ENCODE assay signal across 13 cellular contexts in the genomic region with DNA sequence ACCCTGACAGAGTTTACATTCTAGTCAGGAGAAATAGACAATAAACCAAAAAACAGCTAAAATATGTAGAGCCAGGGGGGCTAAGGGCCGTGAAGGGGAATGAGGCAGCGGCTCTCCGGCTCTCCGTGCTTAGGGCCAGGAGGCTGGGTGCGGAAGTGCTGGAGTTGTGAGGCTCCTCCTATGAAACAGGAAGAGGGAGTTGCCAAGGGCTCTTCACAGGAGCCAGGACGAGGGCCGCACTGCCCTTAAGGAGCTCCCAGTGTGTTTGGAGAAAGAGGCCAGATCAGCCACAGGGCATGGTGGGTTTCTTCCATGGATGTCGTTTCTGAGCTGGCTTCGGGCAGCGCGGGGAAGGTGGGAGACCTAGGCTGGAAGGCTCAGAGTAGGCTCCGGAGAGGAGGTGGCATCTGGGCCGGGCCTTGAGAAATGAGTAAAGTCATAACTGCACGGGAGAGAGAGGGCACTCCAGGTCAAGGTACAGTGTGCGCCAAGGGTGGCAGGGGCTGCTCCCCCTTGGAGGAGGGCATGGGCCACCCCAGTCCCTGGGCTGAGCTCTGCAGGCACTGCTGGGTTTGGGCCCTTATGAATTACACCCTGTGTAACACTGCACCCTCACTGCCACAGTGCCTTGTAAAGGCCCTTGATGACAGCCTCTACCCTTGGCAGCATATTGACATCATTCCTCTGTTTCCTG. TPM values are rescaled to one million over a fixed set of nuclear protein-coding genes. Genes with fewer than 3 reads are reported as not detected.
DNase-seq lines count a peak whose midpoint lies in the region; ATAC-seq, FAIRE-seq and TF ChIP-seq lines count a peak whose summit lies in the region.
"Had no signal": no experiment of that assay in that cellular context is flagged by ENCODE, and none has a peak within 500 bp of the region (broad histone marks: within the 10 kb centered on the region; RNA-seq: fewer than 3 reads in every experiment).

No MANE protein-coding gene starts in this region.

- H2AFZ ChIP-seq in K562 (ENCODE audit: low read depth, low read length): peak overlapping the region; percentile 46; the same call in 1 of the 2 replicates

- H3K4me3 ChIP-seq in K562: no peak overlapping the region
- peak overlapping the region in 1 of 2 donors; percentile 9 for H3K4me3 ChIP-seq in kidney (ENCODE audit: low read length in 2 of 2)
- H3K4me3 ChIP-seq in stomach: no peak overlapping the region
- H3K4me3 ChIP-seq: SJCRH30 had no signal

- peaks cover 23 to 74% of the 10 kb centered on the region in 2 experiments for H3K27me3 ChIP-seq in K562 (ENCODE audit: control insufficient read depth in 2 of 2, insufficient read depth in 2 of 2, low read length in 2 of 2)
- H3K27me3 ChIP-seq in stomach: peaks cover 0 to 4% (median 0%) of the 10 kb centered on the region in 3 donors

- intact Hi-C loops in K562 (cut with micrococcal nuclease): no loop called here
- intact Hi-C loops in kidney (cut with DNase I): no loop called here
- intact Hi-C loops in stomach (cut with DNase I; ENCODE audit: low total_unique reads): no loop called here
- intact Hi-C loops in activated naive CD4-positive, alpha-beta T cell treated with anti-CD3 and anti-CD28 coated beads for 36 hours (cut with micrococcal nuclease): no loop called here

- peak; percentile 49 for DNase-seq in KBM-7
- peak in 3 of 4 experiments; percentile 21 to 35 (median 34) for DNase-seq in K562 (ENCODE audit: extremely low read depth in 1 of 4, low spot score in 3 of 4)
- peak; percentile 79 for DNase-seq in kidney
- peak; percentile 32 for DNase-seq in stomach
- no peak for DNase-seq in activated naive CD4-positive, alpha-beta T cell treated with anti-CD3 and anti-CD28 coated beads for 36 hours
- no peak for DNase-seq in activated T-cell treated with anti-CD3 and anti-CD28 coated beads, Interleukin-2, amount 50 U/mL, for 72 hours
- DNase-seq in erythroblast (lab: John Stamatoyannopoulos, UW): no peak
- DNase-seq: activated CD4-positive, alpha-beta T cell treated with anti-CD3 and anti-CD28 coated beads for 1 hour; activated effector memory CD4-positive, alpha-beta T cell treated with Interleukin-2 at 50 U/mL for 16 hours; DMS153; Kasumi-1; NCI-H446 treated with DMSO at 0.1 percent for 48 hours; SJCRH30 had no signal

- CTCF ChIA-PET in K562 (lab: Yijun Ruan, JAX; ENCODE audit: low intra/inter-chr PET ratio): no interaction called here
- CTCF ChIA-PET in activated naive CD4-positive, alpha-beta T cell treated with anti-CD3 and anti-CD28 coated beads for 36 hours (lab: Charles Lee): no interaction called here

- TF ChIP-seq POLR2A in K562 (conservative IDR thresholded peaks at IDR 0.05) (no peak), stomach (IDR thresholded peaks at IDR 0.05) (no peak), erythroblast (IDR thresholded peaks at IDR 0.05; ENCODE audit: low read length) (no peak)

- H4K20me1 ChIP-seq in K562 (replicated peaks; ENCODE audit: control insufficient read depth, insufficient read depth, low read length): peaks cover 7% of the 10 kb centered on the region; the same call in 1 of the 2 replicates

- TF ChIP-seq EP300 in K562 (IDR thresholded peaks at IDR 0.05; ENCODE audit: low read length) (no peak), stomach (IDR thresholded peaks at IDR 0.05) (no peak)

- H3K9me3 ChIP-seq in K562 (replicated peaks; ENCODE audit: control insufficient read depth, insufficient read depth, low read depth, low read length): no peaks in the 10 kb centered on the region
- no peaks in the 10 kb centered on the region for H3K9me3 ChIP-seq in kidney (ENCODE audit: control insufficient read depth in 1 of 2, low read length in 2 of 2)
- no peaks in the 10 kb centered on the region for H3K9me3 ChIP-seq in stomach
- H3K9me3 ChIP-seq: SJCRH30 had no signal

- BruUV-seq in K562 (replicated peaks; lab: Mats Ljungman, UMichigan): no TSS peak

- H3K27me3 Mint-ChIP-seq in activated naive CD4-positive, alpha-beta T cell treated with anti-CD3 and anti-CD28 coated beads for 36 hours (ENCODE audit: low read depth): no peaks in the 10 kb centered on the region
- H3K27me3 Mint-ChIP-seq in activated T-cell treated with anti-CD3 and anti-CD28 coated beads, Interleukin-2, amount 50 U/mL, for 72 hours (ENCODE audit: low read depth): no peaks in the 10 kb centered on the region

- H3K79me2 ChIP-seq in K562 (ENCODE audit: control insufficient read depth, insufficient read depth, low read length): no peaks in the 10 kb centered on the region

- H3K36me3 Mint-ChIP-seq in activated naive CD4-positive, alpha-beta T cell treated with anti-CD3 and anti-CD28 coated beads for 36 hours (ENCODE audit: low read depth): no peaks in the 10 kb centered on the region
- no peaks in the 10 kb centered on the region for H3K36me3 Mint-ChIP-seq in activated T-cell treated with anti-CD3 and anti-CD28 coated beads, Interleukin-2, amount 50 U/mL, for 72 hours (ENCODE audit: insufficient read depth in 2 of 2)

- TF ChIP-seq RAD21 in K562 (CRISPR knock-in tag; conservative IDR thresholded peaks at IDR 0.05 in 1 of 2, IDR thresholded peaks at IDR 0.05 in 1 of 2): no peak

- FAIRE-seq in K562 (lab: Jason Lieb, UNC) (no peak), kidney (lab: Jason Lieb, UNC) (no peak)

- ATAC-seq in K562: peak; percentile 34; the same call in 1 of the 3 replicates
- ATAC-seq in activated T-cell treated with anti-CD3 and anti-CD28 coated beads, Interleukin-2, amount 50 U/mL, for 72 hours (replicated peaks in 1 of 2): no peak

- H3K27ac Mint-ChIP-seq in activated naive CD4-positive, alpha-beta T cell treated with anti-CD3 and anti-CD28 coated beads for 36 hours: no peak overlapping the region
- H3K27ac Mint-ChIP-seq in activated T-cell treated with anti-CD3 and anti-CD28 coated beads, Interleukin-2, amount 50 U/mL, for 72 hours: no peak overlapping the region

- no peak overlapping the region for H3K4me2 ChIP-seq in K562 (ENCODE audit: insufficient read depth, low read length)

- no peaks in the 10 kb centered on the region for H3K9me3 Mint-ChIP-seq in activated naive CD4-positive, alpha-beta T cell treated with anti-CD3 and anti-CD28 coated beads for 36 hours
- no peaks in the 10 kb centered on the region for H3K9me3 Mint-ChIP-seq in activated T-cell treated with anti-CD3 and anti-CD28 coated beads, Interleukin-2, amount 50 U/mL, for 72 hours

- no peaks in the 10 kb centered on the region for H3K4me1 Mint-ChIP-seq in activated naive CD4-positive, alpha-beta T cell treated with anti-CD3 and anti-CD28 coated beads for 36 hours (ENCODE audit: low read depth)
- H3K4me1 Mint-ChIP-seq in activated T-cell treated with anti-CD3 and anti-CD28 coated beads, Interleukin-2, amount 50 U/mL, for 72 hours (ENCODE audit: low read depth): no peaks in the 10 kb centered on the region

- H3K4me1 ChIP-seq in K562 (replicated peaks in 1 of 2; ENCODE audit: control insufficient read depth in 2 of 2, insufficient read depth in 2 of 2, low read length in 2 of 2) (peaks cover 0 to 9% of the 10 kb centered on the region in 2 experiments; a peak in 2 of 5 replicates), kidney (ENCODE audit: control insufficient read depth in 1 of 2, insufficient read depth in 1 of 2, low read depth in 1 of 2, low read length in 2 of 2) (peaks cover 3 to 9% of the 10 kb centered on the region in 2 donors), stomach (peaks cover 0 to 25% (median 8%) of the 10 kb centered on the region in 4 donors)
- H3K4me1 ChIP-seq: SJCRH30 had no signal

- in situ Hi-C loops in KBM-7 (cut with MboI; ENCODE audit: low pct_unique_long_range_greater_than_20kb, low sequenced_read_pairs): no loop called here
- in situ Hi-C loops in K562 (cut with MboI): no loop called here

- H3K9me1 ChIP-seq in K562 (ENCODE audit: control insufficient read depth, insufficient read depth, low read length): no peaks in the 10 kb centered on the region

- H3K27ac ChIP-seq in K562 (ENCODE audit: extremely low read depth, low read depth, low read length): no peak overlapping the region
- no peak overlapping the region for H3K27ac ChIP-seq in kidney (ENCODE audit: low read depth in 2 of 2, low read length in 2 of 2)
- peak overlapping the region in 1 of 5 donors; percentile 3 for H3K27ac ChIP-seq in stomach
- H3K27ac ChIP-seq: SJCRH30 had no signal

- H3K4me3 Mint-ChIP-seq in activated naive CD4-positive, alpha-beta T cell treated with anti-CD3 and anti-CD28 coated beads for 36 hours: no peak overlapping the region
- H3K4me3 Mint-ChIP-seq in activated T-cell treated with anti-CD3 and anti-CD28 coated beads, Interleukin-2, amount 50 U/mL, for 72 hours: no peak overlapping the region

- H3K9ac ChIP-seq in K562 (ENCODE audit: insufficient read depth in 1 of 2, low read depth in 2 of 2, low read length in 2 of 2) (peak overlapping the region in 1 of 2 experiments; percentile 67; a peak in 1 of 4 replicates), kidney (ENCODE audit: low read length in 2 of 2) (no peak overlapping the region)

- POLR2A ChIA-PET in K562 (lab: Yijun Ruan, JAX): interaction anchor here (0.6 to 3.3 kb wide), 3 partner anchors 13 to 82 kb away, joined by 3 to 10 read pairs (median 7); no protein-coding TSS in a partner anchor

- TF ChIP-seq CTCF in K562 (IDR thresholded peaks at IDR 0.05 in 2 of 3, conservative IDR thresholded peaks at IDR 0.05 in 1 of 3; ENCODE audit: insufficient read depth in 2 of 3, low read depth in 1 of 3, low read length in 3 of 3) (no peak), kidney (IDR thresholded peaks at IDR 0.05; ENCODE audit: borderline replicate concordance, extremely low read depth, insufficient read depth) (no peak), stomach (IDR thresholded peaks at IDR 0.05) (no peak)

- WGBS in K562 (ENCODE audit: insufficient coverage, low coverage, missing lambda C conversion rate): 36% methylated on average over 15 of the region's 15 CpGs
- WGBS in stomach, 5 donors: 53 to 65% (median 59%) methylated on average over 15 of the region's 15 CpGs

- H3K36me3 ChIP-seq in K562 (ENCODE audit: control insufficient read depth, insufficient read depth, low read length): no peaks in the 10 kb centered on the region
- no peaks in the 10 kb centered on the region for H3K36me3 ChIP-seq in kidney (ENCODE audit: control insufficient read depth in 1 of 2, insufficient read depth in 2 of 2, low read length in 2 of 2)
- no peaks in the 10 kb centered on the region for H3K36me3 ChIP-seq in stomach
- H3K36me3 ChIP-seq: SJCRH30 had no signal

RNA-seq across cellular contexts. Expression of a gene that starts 20.8 kb away (rescaled TPM):
- total RNA-seq in K562 (2011; cell fraction: chromatin; rRNA removed; ENCODE audit: low replicate concordance): not detected in 2 replicates
- not detected in 2 replicates for total RNA-seq in K562 (2011; cell fraction: nucleolus; rRNA removed)
- not detected in 2 replicates for total RNA-seq in K562 (2011; cell fraction: nucleoplasm; rRNA removed)
- not detected in 2 replicates for total RNA-seq in K562 (2014; rRNA removed)
- not detected in 2 replicates for total RNA-seq in K562 (2014; rRNA removed; fragmentation: Illumina TruSeq; extraction: Trizol)
- total RNA-seq in K562 (2015; rRNA removed; fragmentation: Illumina TruSeq; extraction: Trizol): not detected in 2 replicates
- not detected in 2 replicates for total RNA-seq in K562 (2021)
- not detected in 2 replicates for polyA plus RNA-seq in K562 (2011; rRNA removed)
- polyA plus RNA-seq in K562 (2011; cell fraction: cytosol; rRNA removed): not detected in 2 replicates
- not detected in 2 replicates for polyA plus RNA-seq in K562 (2011; cell fraction: nucleus; rRNA removed)
- polyA plus RNA-seq in K562 (2012): not detected in 2 replicates
- polyA plus RNA-seq in K562 (2014; fragmentation: Illumina TruSeq; extraction: Trizol): not detected in 2 replicates
- polyA plus RNA-seq in K562 (2014; fragmentation: Nextera tagmentation; extraction: Ambion mirVana): not detected
- not detected in 2 replicates for polyA plus RNA-seq in K562 (2014; rRNA removed)
- polyA minus RNA-seq in K562 (2011; rRNA and poly(A)+ RNA removed): not detected in 2 replicates
- polyA minus RNA-seq in K562 (2011; cell fraction: cytosol; rRNA and poly(A)+ RNA removed): not detected in 2 replicates
- polyA minus RNA-seq in K562 (2011; cell fraction: nucleus; rRNA and poly(A)+ RNA removed): not detected in 2 replicates
- total RNA-seq in kidney: not detected
- not detected for polyA plus RNA-seq in kidney (ENCODE audit: insufficient read depth, low read depth, low replicate concordance)
- total RNA-seq in stomach: not detected
- not detected for polyA plus RNA-seq in stomach
- total RNA-seq in activated naive CD4-positive, alpha-beta T cell treated with anti-CD3 and anti-CD28 coated beads for 36 hours: not detected
- total RNA-seq in activated T-cell treated with anti-CD3 and anti-CD28 coated beads, Interleukin-2, amount 50 U/mL, for 72 hours: not detected
- total RNA-seq: SJCRH30 had no signal

RNA-seq across cellular contexts. Expression of a gene that starts 35.7 kb away (rescaled TPM):
- total RNA-seq in K562 (2011; cell fraction: chromatin; rRNA removed; ENCODE audit: low replicate concordance): 110 and 155 TPM in 2 replicates
- total RNA-seq in K562 (2011; cell fraction: nucleolus; rRNA removed): 95.4 and 123 TPM in 2 replicates
- 110 and 121 TPM in 2 replicates for total RNA-seq in K562 (2011; cell fraction: nucleoplasm; rRNA removed)
- total RNA-seq in K562 (2014; rRNA removed) (30.8 and 42.0 TPM in 2 replicates), K562 (2014; rRNA removed; fragmentation: Illumina TruSeq; extraction: Trizol) (24.3 and 28.2 TPM in 2 replicates), K562 (2015; rRNA removed; fragmentation: Illumina TruSeq; extraction: Trizol) (36.4 and 44.5 TPM in 2 replicates), K562 (2021) (36.4 and 42.6 TPM in 2 replicates), kidney (57.1 TPM), stomach (100 to 1,000 TPM in 2 of 5 donors, 10 to 100 TPM in 3; 46.1 to 428 (median 67.1) TPM)
- polyA plus RNA-seq in K562 (2011; rRNA removed) (46.3 and 50.4 TPM in 2 replicates), K562 (2014; fragmentation: Illumina TruSeq; extraction: Trizol) (26.4 and 26.7 TPM in 2 replicates), K562 (2014; fragmentation: Nextera tagmentation; extraction: Ambion mirVana) (under 1 TPM; 0.32 to 0.37 TPM), K562 (2014; rRNA removed) (34.3 and 41.4 TPM in 2 replicates), kidney (ENCODE audit: insufficient read depth, low read depth, low replicate concordance) (36.4 TPM), stomach (10 to 100 TPM; 22.0 to 50.8 (median 24.3) TPM)
- polyA plus RNA-seq in K562 (2011; cell fraction: cytosol; rRNA removed): 30.6 and 34.6 TPM in 2 replicates
- 121 and 133 TPM in 2 replicates for polyA plus RNA-seq in K562 (2011; cell fraction: nucleus; rRNA removed)
- 30.2 and 57.3 TPM in 2 replicates for polyA plus RNA-seq in K562 (2012)
- 32.2 and 37.5 TPM in 2 replicates for polyA minus RNA-seq in K562 (2011; rRNA and poly(A)+ RNA removed)
- 16.3 and 23.9 TPM in 2 replicates for polyA minus RNA-seq in K562 (2011; cell fraction: cytosol; rRNA and poly(A)+ RNA removed)
- 53.7 and 96.3 TPM in 2 replicates for polyA minus RNA-seq in K562 (2011; cell fraction: nucleus; rRNA and poly(A)+ RNA removed)
- total RNA-seq in activated naive CD4-positive, alpha-beta T cell treated with anti-CD3 and anti-CD28 coated beads for 36 hours: 10 to 100 TPM; 64.0 to 66.3 TPM
- total RNA-seq in activated T-cell treated with anti-CD3 and anti-CD28 coated beads, Interleukin-2, amount 50 U/mL, for 72 hours: 10 to 100 TPM; 76.4 to 93.8 TPM

Comparison
In these comparisons a context has a peak if more than half of its experiments do, and no peak if none do; other contexts are left out.
1. DNase-seq: peak in KBM-7 (single experiment), K562 (3 of 4), kidney (single experiment) and stomach (single experiment); none in activated naive CD4-positive, alpha-beta T cell treated with anti-CD3 and anti-CD28 coated beads for 36 hours (single experiment), activated T-cell treated with anti-CD3 and anti-CD28 coated beads, Interleukin-2, amount 50 U/mL, for 72 hours (0 of 2) and erythroblast (0 of 2).